In genomic region chr1:7042322-7043231, GRCh38 we compare ENCODE assay signal across 8 cellular contexts.
DNase-seq lines count a peak whose midpoint lies in the region; ATAC-seq, FAIRE-seq and TF ChIP-seq lines count a peak whose summit lies in the region.

No MANE protein-coding gene starts in this region.

- H3K36me3 Mint-ChIP-seq in natural killer cell: no peaks in the 10 kb centered on the region

- intact Hi-C loops in natural killer cell (cut with micrococcal nuclease): no loop called here

- TF ChIP-seq CTCF in AG09309 (IDR thresholded peaks at IDR 0.05; ENCODE audit: control insufficient read depth, insufficient read depth, low read depth, low read length, missing control alignments): peak; percentile 54
- TF ChIP-seq CTCF in natural killer cell (IDR thresholded peaks at IDR 0.05): peak; percentile 10

- H3K9me3 Mint-ChIP-seq in natural killer cell: no peaks in the 10 kb centered on the region

- no peaks in the 10 kb centered on the region for H3K4me1 Mint-ChIP-seq in natural killer cell

- H3K27me3 Mint-ChIP-seq in natural killer cell (ENCODE audit: low read depth in 2 of 2): peaks cover 5 to 6% of the 10 kb centered on the region in 2 donors

- no peak overlapping the region for H3K4me3 ChIP-seq in AG09309 (ENCODE audit: control insufficient read depth, low read depth, low read length)

- H3K4me3 Mint-ChIP-seq in natural killer cell: no peak overlapping the region

- DNase-seq in AG09309 (ENCODE audit: low read depth) (no peak), GM12891 (ENCODE audit: insufficient read length, low spot score) (peak; percentile 53), NCI-H2227 treated with DMSO at 0.1 percent for 48 hours (lab: John Stamatoyannopoulos, UW) (peak; percentile 3), cerebellar nuclear complex (lab: John Stamatoyannopoulos, UW) (peak; percentile 45 to 58), natural killer cell (no peak), NCI-H774 (lab: John Stamatoyannopoulos, UW) (no peak), islet precursor cell (no peak)
- DNase-seq in effector CD4-positive, alpha-beta T cell: no peak

- no peak overlapping the region for H3K27ac Mint-ChIP-seq in natural killer cell

- no peak for ATAC-seq in natural killer cell

- FAIRE-seq in GM12891 (lab: Jason Lieb, UNC): peak; percentile 52

- no peak for TF ChIP-seq POLR2A in GM12891 (IDR thresholded peaks at IDR 0.05; ENCODE audit: low read depth, low read length)

TF ChIP-seq in GM12891, 5 proteins besides CTCF, POLR2A, EP300 and RAD21:
- TF ChIP-seq POU2F2 (IDR thresholded peaks at IDR 0.05; ENCODE audit: low read depth, low read length) (no peak), TAF1 (IDR thresholded peaks at IDR 0.05; ENCODE audit: low read depth, low read length) (no peak), POLR2AphosphoS5 (IDR thresholded peaks at IDR 0.05; ENCODE audit: low read depth, low read length) (no peak), SPI1 (IDR thresholded peaks at IDR 0.05; ENCODE audit: low read depth, low read length) (no peak), PAX5 (IDR thresholded peaks at IDR 0.05; ENCODE audit: insufficient read depth, low read length, severe bottlenecking) (no peak)

Comparison
In these comparisons a context has a peak if more than half of its experiments do, and no peak if none do; other contexts are left out.
1. DNase-seq: peak in GM12891 (single experiment), NCI-H2227 treated with DMSO at 0.1 percent for 48 hours (single experiment) and cerebellar nuclear complex (2 of 2); none in AG09309 (single experiment), natural killer cell (single experiment), NCI-H774 (single experiment), islet precursor cell (single experiment) and effector CD4-positive, alpha-beta T cell (single experiment).